In the genomic region with DNA sequence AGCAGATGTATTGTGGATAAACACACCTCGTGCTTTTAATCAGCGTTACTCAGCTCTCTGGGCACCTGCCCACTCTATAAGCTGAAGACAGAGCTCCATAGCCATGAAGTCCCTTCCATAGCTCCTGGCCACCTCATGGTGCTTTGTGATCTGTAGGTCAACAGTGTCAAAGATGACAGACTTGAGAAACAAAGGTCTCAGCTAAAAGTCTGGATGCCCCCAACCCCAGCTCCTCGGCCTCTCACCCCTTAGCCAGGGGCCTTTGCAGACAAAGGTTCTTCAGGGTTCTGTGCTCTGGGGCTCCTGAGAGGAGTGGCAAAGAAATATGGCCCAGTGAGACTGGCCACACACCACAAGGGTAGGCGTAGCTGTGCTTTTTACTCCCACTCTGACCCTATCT, we compare ENCODE assay signal across 28 cellular contexts.
"Had no signal": no experiment of that assay in that cellular context is flagged by ENCODE, and none has a peak within 500 bp of the region (broad histone marks: within the 10 kb centered on the region; RNA-seq: fewer than 3 reads in every experiment).

No MANE protein-coding gene starts in this region.

- H3K4me3 ChIP-seq: Peyer's patch had no signal

- DNase-seq: activated CD4-positive, alpha-beta memory T cell treated with anti-CD3 and anti-CD28 coated beads, Interleukin-2, amount 10 ng/mL, durations not matched to agents 7 days and 5 days; activated CD4-positive, alpha-beta T cell treated with anti-CD3 and anti-CD28 coated beads for 1 hour; activated CD4-positive, alpha-beta T cell treated with anti-CD3 and anti-CD28 coated beads for 48 hours; activated CD4-positive, CD25-positive, alpha-beta regulatory T cell; activated CD8-positive, alpha-beta memory T cell treated with anti-CD3 and anti-CD28 coated beads, Interleukin-2, amount 50 U/mL, for 48 hours; activated effector memory CD4-positive, alpha-beta T cell treated with Interleukin-2 at 50 U/mL for 16 hours; activated naive CD4-positive, alpha-beta T cell treated with anti-CD3 and anti-CD28 coated beads, Interleukin-2, amount 10 ng/mL, durations not matched to agents 7 days and 5 days; activated naive CD8-positive, alpha-beta T cell treated with anti-CD3 and anti-CD28 coated beads, Interleukin-2, amount 50 U/mL, for 24 hours; anterior cingulate cortex; MM.1S; MV-4-11; NCI-H1092; NCI-H1436 treated with DMSO at 0.1 percent for 48 hours; NCI-H1694 treated with DMSO at 0.1 percent for 48 hours; NCI-H2029; NCI-H2171; NCI-H510A; NCI-H526; NCI-H748 treated with DMSO at 0.1 percent for 48 hours; NK-92 treated with Interleukin-12 subunit alpha and Interleukin-12 subunit beta, amount 100 ng/mL, for 24 hours; PC-3; Peyer's patch; RPMI8226; T1000; WERI-Rb-1 had no signal

- H3K27ac ChIP-seq: KMS-11, Peyer's patch, WERI-Rb-1 had no signal

- H3K27ac Mint-ChIP-seq: activated CD4-positive, alpha-beta memory T cell treated with anti-CD3 and anti-CD28 coated beads, Interleukin-2, amount 10 ng/mL, durations not matched to agents 7 days and 5 days; activated naive CD4-positive, alpha-beta T cell treated with anti-CD3 and anti-CD28 coated beads, Interleukin-2, amount 10 ng/mL, durations not matched to agents 7 days and 5 days; activated naive CD8-positive, alpha-beta T cell; activated naive CD8-positive, alpha-beta T cell treated with anti-CD3 and anti-CD28 coated beads, Interleukin-2, amount 50 U/mL, for 24 hours; brain had no signal

- H3K36me3 ChIP-seq: Peyer's patch, WERI-Rb-1 had no signal

- H3K27me3 ChIP-seq: Peyer's patch had no signal

- H3K4me1 Mint-ChIP-seq: brain had no signal

- H3K4me3 Mint-ChIP-seq: activated CD4-positive, alpha-beta memory T cell treated with anti-CD3 and anti-CD28 coated beads, Interleukin-2, amount 10 ng/mL, durations not matched to agents 7 days and 5 days; activated naive CD4-positive, alpha-beta T cell treated with anti-CD3 and anti-CD28 coated beads, Interleukin-2, amount 10 ng/mL, durations not matched to agents 7 days and 5 days; activated naive CD8-positive, alpha-beta T cell; activated naive CD8-positive, alpha-beta T cell treated with anti-CD3 and anti-CD28 coated beads, Interleukin-2, amount 50 U/mL, for 24 hours; brain had no signal

- H3K27me3 Mint-ChIP-seq: activated CD4-positive, alpha-beta memory T cell treated with anti-CD3 and anti-CD28 coated beads, Interleukin-2, amount 10 ng/mL, durations not matched to agents 7 days and 5 days; activated naive CD8-positive, alpha-beta T cell; activated naive CD8-positive, alpha-beta T cell treated with anti-CD3 and anti-CD28 coated beads, Interleukin-2, amount 50 U/mL, for 24 hours; brain had no signal
